16 cellular contexts compared by ENCODE assay signal in genomic region chr5:32369032-32369431, GRCh38. TPM values are rescaled to one million over a fixed set of nuclear protein-coding genes. Genes with fewer than 3 reads are reported as not detected.
DNase-seq lines count a peak whose midpoint lies in the region; ATAC-seq and TF ChIP-seq lines count a peak whose summit lies in the region.
"Had no signal": no experiment of that assay in that cellular context is flagged by ENCODE, and none has a peak within 500 bp of the region (broad histone marks: within the 10 kb centered on the region; RNA-seq: fewer than 3 reads in every experiment).

No MANE protein-coding gene starts in this region.

- H3K27me3 Mint-ChIP-seq in activated T-cell treated with anti-CD3 and anti-CD28 coated beads, Interleukin-2, amount 50 U/mL, for 72 hours (ENCODE audit: low read depth), result no peaks in the 10 kb centered on the region
- H3K27me3 Mint-ChIP-seq in activated naive CD8-positive, alpha-beta T cell treated with anti-CD3 and anti-CD28 coated beads for 36 hours, result no peaks in the 10 kb centered on the region
- H3K27me3 Mint-ChIP-seq in endothelial cell (ENCODE audit: unreplicated experiment), result peaks cover 2% of the 10 kb centered on the region
- H3K27me3 Mint-ChIP-seq in osteocyte (ENCODE audit: unreplicated experiment), result no peaks in the 10 kb centered on the region
- H3K27me3 Mint-ChIP-seq: B cell; CD4-positive, alpha-beta T cell had no signal

- H3K9me3 Mint-ChIP-seq in activated T-cell treated with anti-CD3 and anti-CD28 coated beads, Interleukin-2, amount 50 U/mL, for 72 hours, result no peaks in the 10 kb centered on the region
- H3K9me3 Mint-ChIP-seq in activated naive CD8-positive, alpha-beta T cell treated with anti-CD3 and anti-CD28 coated beads for 36 hours, result no peaks in the 10 kb centered on the region
- H3K9me3 Mint-ChIP-seq in endothelial cell (ENCODE audit: unreplicated experiment) (no peaks in the 10 kb centered on the region), osteocyte (ENCODE audit: unreplicated experiment) (no peaks in the 10 kb centered on the region)
- H3K9me3 Mint-ChIP-seq: CD4-positive, alpha-beta T cell; GM23338; H9 had no signal

- H3K4me1 Mint-ChIP-seq in activated T-cell treated with anti-CD3 and anti-CD28 coated beads, Interleukin-2, amount 50 U/mL, for 72 hours (ENCODE audit: low read depth), result no peaks in the 10 kb centered on the region
- H3K4me1 Mint-ChIP-seq in activated naive CD8-positive, alpha-beta T cell treated with anti-CD3 and anti-CD28 coated beads for 36 hours, result peaks cover 3% of the 10 kb centered on the region
- H3K4me1 Mint-ChIP-seq in endothelial cell (ENCODE audit: unreplicated experiment), result peaks cover 7% of the 10 kb centered on the region
- peaks cover 25% of the 10 kb centered on the region for H3K4me1 Mint-ChIP-seq in osteocyte (ENCODE audit: unreplicated experiment)
- H3K4me1 Mint-ChIP-seq: B cell, GM23338, H9 had no signal

- H3K27ac Mint-ChIP-seq in activated T-cell treated with anti-CD3 and anti-CD28 coated beads, Interleukin-2, amount 50 U/mL, for 72 hours, result peak overlapping the region; percentile 20
- H3K27ac Mint-ChIP-seq in activated naive CD8-positive, alpha-beta T cell treated with anti-CD3 and anti-CD28 coated beads for 36 hours, result peak overlapping the region; percentile 30
- H3K27ac Mint-ChIP-seq in endothelial cell (ENCODE audit: unreplicated experiment), result peak overlapping the region; percentile 2
- peak overlapping the region; percentile 8 for H3K27ac Mint-ChIP-seq in osteocyte (ENCODE audit: unreplicated experiment)
- H3K27ac Mint-ChIP-seq: B cell; CD4-positive, alpha-beta T cell; GM23338 had no signal

- ATAC-seq in activated T-cell treated with anti-CD3 and anti-CD28 coated beads, Interleukin-2, amount 50 U/mL, for 72 hours (replicated peaks in 1 of 2), result no peak
- ATAC-seq in HG03460 (IDR thresholded peaks at IDR 0.05; ENCODE audit: unreplicated experiment), result no peak
- ATAC-seq: GM23338 had no signal

- peaks cover 3 to 17% of the 10 kb centered on the region in 2 donors for H3K36me3 Mint-ChIP-seq in activated T-cell treated with anti-CD3 and anti-CD28 coated beads, Interleukin-2, amount 50 U/mL, for 72 hours (ENCODE audit: insufficient read depth in 2 of 2)
- H3K36me3 Mint-ChIP-seq in activated naive CD8-positive, alpha-beta T cell treated with anti-CD3 and anti-CD28 coated beads for 36 hours, result peaks cover 27% of the 10 kb centered on the region
- H3K36me3 Mint-ChIP-seq in endothelial cell (ENCODE audit: low read depth, unreplicated experiment) (peaks cover 30% of the 10 kb centered on the region), osteocyte (ENCODE audit: unreplicated experiment) (peaks cover 51% of the 10 kb centered on the region)

- no peak overlapping the region for H3K4me3 Mint-ChIP-seq in activated T-cell treated with anti-CD3 and anti-CD28 coated beads, Interleukin-2, amount 50 U/mL, for 72 hours
- no peak overlapping the region for H3K4me3 Mint-ChIP-seq in activated naive CD8-positive, alpha-beta T cell treated with anti-CD3 and anti-CD28 coated beads for 36 hours
- H3K4me3 Mint-ChIP-seq in endothelial cell (ENCODE audit: unreplicated experiment), result no peak overlapping the region
- H3K4me3 Mint-ChIP-seq in osteocyte (ENCODE audit: unreplicated experiment), result no peak overlapping the region
- H3K4me3 Mint-ChIP-seq: B cell; CD4-positive, alpha-beta T cell; GM23338; H9 had no signal

- TF ChIP-seq CTCF in endothelial cell (IDR thresholded peaks at IDR 0.05; ENCODE audit: unreplicated experiment), result no peak
- TF ChIP-seq CTCF in osteocyte (IDR thresholded peaks at IDR 0.05), result no peak

- no peak for DNase-seq in activated T-cell treated with anti-CD3 and anti-CD28 coated beads, Interleukin-2, amount 50 U/mL, for 72 hours
- DNase-seq in activated T-cell treated with anti-CD3 and anti-CD28 coated beads for 4 hours (no peak), endothelial cell (ENCODE audit: low spot score) (no peak), osteocyte (ENCODE audit: extremely low spot score, unreplicated experiment) (no peak), GOT3 (lab: John Stamatoyannopoulos, UW) (no peak), hepatic stellate cell (ENCODE audit: low spot score) (no peak)
- no peak for DNase-seq in activated naive CD8-positive, alpha-beta T cell treated with anti-CD3 and anti-CD28 coated beads for 36 hours
- DNase-seq: ACHN; C1 segment of cervical spinal cord; Calu3; CD4-positive, alpha-beta T cell; DMS 273 treated with DMSO at 0.1 percent for 48 hours; H9 had no signal

RNA-seq across cellular contexts. Expression of gene MTMR12, which starts 56.3 kb away (rescaled TPM):
- total RNA-seq in activated T-cell treated with anti-CD3 and anti-CD28 coated beads, Interleukin-2, amount 50 U/mL, for 72 hours, result 10 to 100 TPM; 22.1 to 23.5 TPM
- total RNA-seq in activated naive CD8-positive, alpha-beta T cell treated with anti-CD3 and anti-CD28 coated beads for 36 hours, result 10 to 100 TPM; 24.0 to 24.9 TPM
- 39.4 TPM for total RNA-seq in endothelial cell (ENCODE audit: unreplicated experiment)
- 19.6 and 23.4 TPM in 2 replicates for total RNA-seq in osteocyte
